In genomic region chr15:72135719-72136118, GRCh38 we compare ENCODE assay signal across 24 cellular contexts. TPM values are rescaled to one million over a fixed set of nuclear protein-coding genes. Genes with fewer than 3 reads are reported as not detected.
DNase-seq lines count a peak whose midpoint lies in the region; ATAC-seq and TF ChIP-seq lines count a peak whose summit lies in the region.
"Had no signal": no experiment of that assay in that cellular context is flagged by ENCODE, and none has a peak within 500 bp of the region (broad histone marks: within the 10 kb centered on the region; RNA-seq: fewer than 3 reads in every experiment).

No MANE protein-coding gene starts in this region.

- H3K4me3 ChIP-seq in ovary, result no peak overlapping the region
- H3K4me3 ChIP-seq: dorsolateral prefrontal cortex, Peyer's patch, psoas muscle, SJSA1, stomach, tibial artery had no signal

- TF ChIP-seq POLR2A in ovary (IDR thresholded peaks at IDR 0.05), result no peak

- no peaks in the 10 kb centered on the region for H3K9me3 Mint-ChIP-seq in activated T-cell treated with anti-CD3 and anti-CD28 coated beads, Interleukin-2, amount 50 U/mL, for 72 hours
- H3K9me3 Mint-ChIP-seq: activated naive CD8-positive, alpha-beta T cell treated with anti-CD3 and anti-CD28 coated beads, Interleukin-2, amount 50 U/mL, for 24 hours; CD4-positive, CD25-positive, alpha-beta regulatory T cell had no signal

- no peak overlapping the region for H3K27ac Mint-ChIP-seq in activated T-cell treated with anti-CD3 and anti-CD28 coated beads, Interleukin-2, amount 50 U/mL, for 72 hours
- H3K27ac Mint-ChIP-seq: activated naive CD8-positive, alpha-beta T cell treated with anti-CD3 and anti-CD28 coated beads, Interleukin-2, amount 50 U/mL, for 24 hours; CD4-positive, CD25-positive, alpha-beta regulatory T cell had no signal

- WGBS in ovary, 3 donors, result 74 to 75% (median 75%) methylated on average over 2 of the region's 2 CpGs

- H3K4me3 Mint-ChIP-seq in activated T-cell treated with anti-CD3 and anti-CD28 coated beads, Interleukin-2, amount 50 U/mL, for 72 hours, result no peak overlapping the region
- H3K4me3 Mint-ChIP-seq: activated naive CD8-positive, alpha-beta T cell treated with anti-CD3 and anti-CD28 coated beads, Interleukin-2, amount 50 U/mL, for 24 hours; CD4-positive, CD25-positive, alpha-beta regulatory T cell had no signal

- DNase-seq in COR-L47 (lab: John Stamatoyannopoulos, UW) (peak; percentile 76), NCI-H146 treated with DMSO at 0.1 percent for 48 hours (lab: John Stamatoyannopoulos, UW; ENCODE audit: unreplicated experiment) (peak; percentile 37), ovary (no peak), SK-N-DZ (ENCODE audit: low spot score) (no peak)
- DNase-seq in stimulated activated CD4-positive, alpha-beta T cell treated with anti-CD3 and anti-CD28 coated beads, Interleukin-2, amount 100 ng/mL, for 24 hours, result no peak
- DNase-seq in activated T-cell treated with anti-CD3 and anti-CD28 coated beads, Interleukin-2, amount 50 U/mL, for 72 hours, result no peak
- DNase-seq: activated CD4-positive, alpha-beta T cell treated with anti-CD3 and anti-CD28 coated beads for 1 hour; activated gamma-delta T cell; activated naive CD8-positive, alpha-beta T cell treated with anti-CD3 and anti-CD28 coated beads, Interleukin-2, amount 50 U/mL, for 24 hours; CD4-positive, CD25-positive, alpha-beta regulatory T cell; DMS53; dorsolateral prefrontal cortex; glutamatergic neuron; KBM-7; mammary epithelial cell; Peyer's patch; psoas muscle; stimulated activated CD8-positive, alpha-beta memory T cell treated with anti-CD3 and anti-CD28 coated beads, Interleukin-4, amount 100 ng/mL, for 48 hours; stomach; T-helper 1 cell; tibial artery had no signal

- H3K9me3 ChIP-seq in ovary, result no peaks in the 10 kb centered on the region
- H3K9me3 ChIP-seq: Peyer's patch, psoas muscle, SJSA1, stomach, tibial artery had no signal

- intact Hi-C loops in ovary (cut with DNase I), result no loop called here

- H3K27me3 Mint-ChIP-seq in activated T-cell treated with anti-CD3 and anti-CD28 coated beads, Interleukin-2, amount 50 U/mL, for 72 hours (ENCODE audit: low read depth), result no peaks in the 10 kb centered on the region
- H3K27me3 Mint-ChIP-seq: activated naive CD8-positive, alpha-beta T cell treated with anti-CD3 and anti-CD28 coated beads, Interleukin-2, amount 50 U/mL, for 24 hours; CD4-positive, CD25-positive, alpha-beta regulatory T cell had no signal

- H3K4me1 Mint-ChIP-seq in activated T-cell treated with anti-CD3 and anti-CD28 coated beads, Interleukin-2, amount 50 U/mL, for 72 hours (ENCODE audit: low read depth), result no peaks in the 10 kb centered on the region
- H3K4me1 Mint-ChIP-seq: activated naive CD8-positive, alpha-beta T cell treated with anti-CD3 and anti-CD28 coated beads, Interleukin-2, amount 50 U/mL, for 24 hours had no signal

- TF ChIP-seq CTCF in 22Rv1 (IDR thresholded peaks at IDR 0.05) (no peak), VCaP (conservative IDR thresholded peaks at IDR 0.05) (no peak), ovary (IDR thresholded peaks at IDR 0.05) (no peak)

- H3K36me3 Mint-ChIP-seq in activated T-cell treated with anti-CD3 and anti-CD28 coated beads, Interleukin-2, amount 50 U/mL, for 72 hours (ENCODE audit: insufficient read depth in 2 of 2), result no peaks in the 10 kb centered on the region
- H3K36me3 Mint-ChIP-seq: CD4-positive, CD25-positive, alpha-beta regulatory T cell had no signal

- no peak for ATAC-seq in activated T-cell treated with anti-CD3 and anti-CD28 coated beads, Interleukin-2, amount 50 U/mL, for 72 hours (replicated peaks in 1 of 2)
- ATAC-seq: activated naive CD8-positive, alpha-beta T cell treated with anti-CD3 and anti-CD28 coated beads, Interleukin-2, amount 50 U/mL, for 24 hours; psoas muscle had no signal

- H3K36me3 ChIP-seq in ovary, result no peaks in the 10 kb centered on the region
- H3K36me3 ChIP-seq: Peyer's patch, SJSA1 had no signal

- H3K27ac ChIP-seq in 22Rv1, result peak overlapping the region; percentile 72
- peak overlapping the region; percentile 79 for H3K27ac ChIP-seq in VCaP
- no peak overlapping the region for H3K27ac ChIP-seq in ovary
- H3K27ac ChIP-seq: dorsolateral prefrontal cortex, Peyer's patch, psoas muscle, SJSA1, stomach, tibial artery had no signal

- H3K4me1 ChIP-seq in ovary (ENCODE audit: insufficient read depth), result no peaks in the 10 kb centered on the region
- H3K4me1 ChIP-seq: Peyer's patch, SJSA1, tibial artery had no signal

- TF ChIP-seq EP300 in ovary (IDR thresholded peaks at IDR 0.05), result no peak

- H3K27me3 ChIP-seq in ovary, result no peaks in the 10 kb centered on the region
- H3K27me3 ChIP-seq: dorsolateral prefrontal cortex, Peyer's patch, SJSA1, stomach, tibial artery had no signal

RNA-seq across cellular contexts. Expression of gene SENP8, which starts 17.5 kb away (rescaled TPM):
- total RNA-seq in ovary, result 1 to 10 TPM in 6 of 7 donors, under 1 TPM in 1; 0.72 to 5.4 (median 3.2) TPM
- polyA plus RNA-seq in ovary, result 1 to 10 TPM; 1.7 to 4.4 TPM
- polyA plus RNA-seq in SK-N-DZ (2014; cell fraction: cytosol; rRNA removed), result 2.4 TPM in 2 replicates
- polyA plus RNA-seq in SK-N-DZ (2014; cell fraction: nucleus; rRNA removed), result 1.2 and 1.5 TPM in 2 replicates
- total RNA-seq in activated T-cell treated with anti-CD3 and anti-CD28 coated beads, Interleukin-2, amount 50 U/mL, for 72 hours, result 1 to 10 TPM; 1.5 to 3.2 TPM

RNA-seq across cellular contexts. Expression of gene MYO9A, which starts 17.8 kb away (rescaled TPM):
- total RNA-seq in ovary, result 10 to 100 TPM; 38.0 to 71.6 (median 58.8) TPM
- polyA plus RNA-seq in ovary, result 10 to 100 TPM in 1 of 2 donors, 1 to 10 TPM in 1; 8.1 to 18.2 TPM
- 7.8 and 9.8 TPM in 2 replicates for polyA plus RNA-seq in SK-N-DZ (2014; cell fraction: cytosol; rRNA removed)
- 11.0 and 12.6 TPM in 2 replicates for polyA plus RNA-seq in SK-N-DZ (2014; cell fraction: nucleus; rRNA removed)
- 10 to 100 TPM; 24.0 to 28.6 TPM for total RNA-seq in activated T-cell treated with anti-CD3 and anti-CD28 coated beads, Interleukin-2, amount 50 U/mL, for 72 hours

Comparison
In these comparisons a context has a peak if more than half of its experiments do, and no peak if none do; other contexts are left out.
1. H3K27ac ChIP-seq: peak in 22Rv1 (single experiment) and VCaP (single experiment); none in ovary (0 of 2).
2. DNase-seq: peak in COR-L47 (single experiment) and NCI-H146 treated with DMSO at 0.1 percent for 48 hours (single experiment); none in ovary (0 of 5), SK-N-DZ (single experiment), stimulated activated CD4-positive, alpha-beta T cell treated with anti-CD3 and anti-CD28 coated beads, Interleukin-2, amount 100 ng/mL, for 24 hours (0 of 2) and activated T-cell treated with anti-CD3 and anti-CD28 coated beads, Interleukin-2, amount 50 U/mL, for 72 hours (0 of 2).